8 cellular contexts compared by ENCODE assay signal in the genomic region with DNA sequence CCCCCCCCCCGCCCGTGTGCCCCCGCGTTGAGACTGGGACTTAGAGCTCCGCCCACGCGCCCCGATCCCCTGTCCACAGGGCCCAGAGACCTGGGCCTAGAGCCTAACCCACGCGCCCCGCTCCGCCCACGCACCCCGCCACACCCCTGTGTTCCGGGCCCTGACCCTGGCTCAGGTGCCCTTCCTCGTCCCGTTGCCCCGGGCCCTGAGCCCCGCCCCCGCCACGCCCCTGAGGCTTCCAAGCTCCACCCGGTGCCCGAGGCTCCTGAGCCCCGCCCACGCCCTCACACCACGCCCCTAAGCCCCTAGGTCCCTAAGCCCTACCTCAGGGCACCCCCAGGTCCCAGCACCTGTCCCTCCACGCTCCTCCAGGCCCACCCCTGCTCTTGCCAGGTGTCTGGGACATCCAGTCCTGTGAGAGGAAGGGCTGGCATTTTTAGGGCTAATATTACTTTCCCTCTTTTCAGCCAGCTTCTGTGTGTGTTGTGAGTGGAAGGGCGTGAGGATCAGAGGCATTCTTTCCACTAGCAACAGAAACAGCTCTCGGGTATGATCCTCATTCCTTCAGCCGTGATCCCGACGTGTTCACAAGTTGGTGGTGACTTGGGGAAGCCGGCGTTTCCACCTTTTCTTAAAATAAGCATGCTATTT. TPM values are rescaled to one million over a fixed set of nuclear protein-coding genes. Genes with fewer than 3 reads are reported as not detected.
DNase-seq lines count a peak whose midpoint lies in the region; ATAC-seq, FAIRE-seq and TF ChIP-seq lines count a peak whose summit lies in the region.

No MANE protein-coding gene starts in this region.

- peak; percentile 95 for DNase-seq in DMS53 (lab: John Stamatoyannopoulos, UW)
- peak; percentile 77 for DNase-seq in Jurkat, Clone E6-1 (ENCODE audit: low read depth, low spot score)
- DNase-seq in T-helper 2 cell: peak; percentile 65 to 84 (median 83)
- no peak for DNase-seq in astrocyte (ENCODE audit: low read depth)
- DNase-seq in spleen: peak; percentile 99
- no peak for DNase-seq in superior temporal gyrus (ENCODE audit: extremely low spot score)

- H3K4me1 ChIP-seq in astrocyte (ENCODE audit: insufficient read depth, low read length) (peaks cover 10% of the 10 kb centered on the region), iPS-15b (ENCODE audit: control insufficient read depth, insufficient read depth, low read length) (no peaks in the 10 kb centered on the region), spleen (peaks cover 12 to 53% (median 30%) of the 10 kb centered on the region in 6 donors)

- peak; percentile 62 for ATAC-seq in GM21619 (IDR thresholded peaks at IDR 0.05; ENCODE audit: unreplicated experiment)

- WGBS in spleen, 5 donors: 6 to 17% (median 9%) methylated on average over 13 to 34 of the region's 34 CpGs

- H3K79me2 ChIP-seq in astrocyte (ENCODE audit: insufficient read depth, low read length): no peaks in the 10 kb centered on the region

- TF ChIP-seq CTCF in astrocyte (IDR thresholded peaks at IDR 0.05; ENCODE audit: insufficient read depth, low read depth, low read length): no peak
- no peak for TF ChIP-seq CTCF in spleen (IDR thresholded peaks at IDR 0.05 in 8 of 11, conservative IDR thresholded peaks at IDR 0.05 in 3 of 11)

- FAIRE-seq in astrocyte (lab: Jason Lieb, UNC): no peak

- peaks cover 10% of the 10 kb centered on the region for H4K20me1 ChIP-seq in astrocyte (ENCODE audit: insufficient read depth, low read length)

- H3K36me3 ChIP-seq in astrocyte (ENCODE audit: insufficient read depth, low read length) (no peaks in the 10 kb centered on the region), iPS-15b (ENCODE audit: control insufficient read depth, insufficient read depth, low read length) (no peaks in the 10 kb centered on the region), spleen (no peaks in the 10 kb centered on the region)

- H3K4me3 Mint-ChIP-seq in astrocyte (ENCODE audit: unreplicated experiment): peak overlapping the region; percentile 57

- intact Hi-C loops in spleen (cut with DNase I; ENCODE audit: low total_unique reads): no loop called here

- H2AFZ ChIP-seq in astrocyte (ENCODE audit: low read depth, low read length): no peak overlapping the region

- no peaks in the 10 kb centered on the region for H3K9me3 ChIP-seq in astrocyte (ENCODE audit: insufficient read depth, low read depth, low read length)
- no peaks in the 10 kb centered on the region for H3K9me3 ChIP-seq in iPS-15b (ENCODE audit: control insufficient read depth, insufficient read depth, low read length)
- no peaks in the 10 kb centered on the region for H3K9me3 ChIP-seq in spleen

- no peak overlapping the region for H3K9ac ChIP-seq in astrocyte (ENCODE audit: low read length)
- H3K9ac ChIP-seq in iPS-15b (ENCODE audit: low read depth, low read length): no peak overlapping the region

- peaks cover 8% of the 10 kb centered on the region for H3K4me1 Mint-ChIP-seq in astrocyte (ENCODE audit: low read depth, unreplicated experiment)

- H3K27me3 ChIP-seq in astrocyte (ENCODE audit: insufficient read depth, low read length) (no peaks in the 10 kb centered on the region), iPS-15b (ENCODE audit: control insufficient read depth, insufficient read depth, low read length) (peaks cover 13% of the 10 kb centered on the region), spleen (replicated peaks in 1 of 7) (no peaks in the 10 kb centered on the region)

- no peak for TF ChIP-seq POLR2A in spleen (IDR thresholded peaks at IDR 0.05)

- peaks cover 2% of the 10 kb centered on the region for H3K27me3 Mint-ChIP-seq in astrocyte (ENCODE audit: low read depth, unreplicated experiment)

- H3K9me3 Mint-ChIP-seq in astrocyte (ENCODE audit: unreplicated experiment): no peaks in the 10 kb centered on the region

- peak overlapping the region; percentile 34 for H3K27ac Mint-ChIP-seq in astrocyte (ENCODE audit: unreplicated experiment)

- H3K36me3 Mint-ChIP-seq in astrocyte (ENCODE audit: low read depth, unreplicated experiment): no peaks in the 10 kb centered on the region

- H3K4me2 ChIP-seq in astrocyte (ENCODE audit: low read length): peak overlapping the region; percentile 73

- no peak overlapping the region for H3K27ac ChIP-seq in astrocyte (ENCODE audit: low read depth, low read length)
- peak overlapping the region; percentile 63 to 90 (median 84) for H3K27ac ChIP-seq in spleen

- peak overlapping the region; percentile 47 for H3K4me3 ChIP-seq in Jurkat, Clone E6-1 (ENCODE audit: low read length)
- H3K4me3 ChIP-seq in astrocyte (ENCODE audit: insufficient read depth, low read depth, low read length): no peak overlapping the region
- peak overlapping the region; percentile 39 for H3K4me3 ChIP-seq in iPS-15b (ENCODE audit: low read depth, low read length)
- peak overlapping the region; percentile 27 to 87 (median 65) for H3K4me3 ChIP-seq in spleen

RNA-seq across cellular contexts. Expression of a gene that starts 0.6 kb away (rescaled TPM):
- polyA plus RNA-seq in Jurkat, Clone E6-1 (2012; ENCODE audit: insufficient read depth, insufficient read length): 2.2 TPM
- 5.4 and 8.2 TPM in 2 replicates for total RNA-seq in astrocyte
- total RNA-seq in spleen: 10 to 100 TPM in 1 of 7 donors, 1 to 10 TPM in 6; 5.7 to 10.5 (median 6.8) TPM
- polyA plus RNA-seq in spleen: 1 to 10 TPM; 1.2 to 2.8 (median 1.5) TPM

Comparison
In these comparisons a context has a peak if more than half of its experiments do, and no peak if none do; other contexts are left out.
1. DNase-seq: peak in DMS53 (single experiment), Jurkat, Clone E6-1 (single experiment), T-helper 2 cell (5 of 5) and spleen (single experiment); none in astrocyte (single experiment) and superior temporal gyrus (single experiment).